26 cellular contexts compared by ENCODE assay signal in the genomic region with DNA sequence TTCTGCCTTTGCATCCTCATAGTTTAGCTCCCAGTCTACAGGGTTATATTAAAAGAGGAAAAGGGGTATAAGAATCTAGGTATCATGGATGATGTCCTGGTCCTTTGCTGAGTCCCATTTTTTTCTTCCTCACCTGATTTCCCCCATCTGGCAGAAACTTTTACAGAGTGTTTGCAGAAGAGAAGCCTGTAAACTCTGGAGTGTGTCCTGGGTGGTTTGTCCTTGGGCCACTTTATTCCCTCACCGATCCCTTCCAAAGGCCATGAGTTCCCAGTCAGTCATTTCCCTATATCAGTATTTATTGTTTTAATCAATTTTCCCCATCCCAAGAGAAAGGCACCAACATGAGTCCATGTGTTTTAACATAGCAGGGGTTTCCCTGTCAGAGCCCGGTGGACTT.
"Had no signal": no experiment of that assay in that cellular context is flagged by ENCODE, and none has a peak within 500 bp of the region (broad histone marks: within the 10 kb centered on the region; RNA-seq: fewer than 3 reads in every experiment).

No MANE protein-coding gene starts in this region.

- H3K4me3 ChIP-seq: neural progenitor cell, ovary, psoas muscle, right lobe of liver, sigmoid colon, suprapubic skin, testis, tibial artery, transverse colon, upper lobe of right lung, uterus had no signal

- H3K4me2 ChIP-seq: neural progenitor cell had no signal

- H3K4me1 ChIP-seq: psoas muscle, sigmoid colon, testis, tibial artery, transverse colon, uterus had no signal

- ATAC-seq: natural killer cell; psoas muscle; right cardiac atrium; stimulated activated effector memory CD8-positive, alpha-beta T cell treated with anti-CD3 and anti-CD28 coated beads, Interleukin-12 subunit alpha, Interleukin-12 subunit beta, amount 100 ng/mL, for 72 hours; stimulated activated naive B cell treated with anti-CD40 and anti-IgM and Interleukin-4, amounts not matched to agents 10 μg/mL and 1 μg/mL and 100 μg/mL, for 72 hours; stimulated activated naive CD8-positive, alpha-beta T cell treated with anti-CD3 and anti-CD28 coated beads, Interleukin-15, amount 100 ng/mL, for 72 hours; stimulated activated naive CD8-positive, alpha-beta T cell treated with anti-CD3 and anti-CD28 coated beads, Interleukin-15, Interleukin-2, amounts not matched to agents 100 U/mL and 50 U/mL, for 24 hours; upper lobe of right lung had no signal

- H3K9ac ChIP-seq: neural progenitor cell, parathyroid adenoma had no signal

- H3K27me3 ChIP-seq: neural progenitor cell, ovary, right lobe of liver, sigmoid colon, suprapubic skin, testis, tibial artery, transverse colon, upper lobe of right lung, uterus had no signal

- H2AFZ ChIP-seq: neural progenitor cell, parathyroid adenoma had no signal

- H3K79me2 ChIP-seq: parathyroid adenoma had no signal

- H3K9me3 ChIP-seq: ovary, psoas muscle, right lobe of liver, sigmoid colon, suprapubic skin, testis, tibial artery, transverse colon, upper lobe of right lung, uterus had no signal

- H3K27ac ChIP-seq: neural progenitor cell, ovary, parathyroid adenoma, psoas muscle, right lobe of liver, sigmoid colon, suprapubic skin, testis, tibial artery, transverse colon, upper lobe of right lung, uterus had no signal

- H3K36me3 ChIP-seq: neural progenitor cell, ovary, right lobe of liver, sigmoid colon, suprapubic skin, tibial artery, transverse colon, upper lobe of right lung, uterus had no signal

- DNase-seq: natural killer cell; occipital lobe; ovary; posterior cingulate gyrus; psoas muscle; right cardiac atrium; right lobe of liver; sigmoid colon; small intestine; stimulated activated CD4-positive, alpha-beta T cell treated with anti-CD3 and anti-CD28 coated beads, Interleukin-15, amount 100 ng/mL, for 24 hours; stimulated activated CD4-positive, alpha-beta T cell treated with anti-CD3 and anti-CD28 coated beads, Interleukin-2, amount 100 ng/mL, for 24 hours; stimulated activated CD4-positive, alpha-beta T cell treated with anti-CD3 and anti-CD28 coated beads, Interleukin-2, amount 100 ng/mL, for 48 hours; stimulated activated CD4-positive, alpha-beta T cell treated with anti-CD3 and anti-CD28 coated beads, Interleukin-4, amount 100 ng/mL, for 24 hours; stimulated activated naive B cell treated with anti-CD40 and anti-IgM and Interleukin-4, amounts not matched to agents 10 μg/mL and 1 μg/mL and 100 μg/mL, for 72 hours; stimulated activated naive CD8-positive, alpha-beta T cell treated with anti-CD3 and anti-CD28 coated beads, Interleukin-15, amount 100 ng/mL, for 72 hours; stimulated activated naive CD8-positive, alpha-beta T cell treated with anti-CD3 and anti-CD28 coated beads, Interleukin-15, Interleukin-2, amounts not matched to agents 100 U/mL and 50 U/mL, for 24 hours; substantia nigra; testis; tibial artery; transverse colon; upper lobe of right lung; uterus had no signal
